8 cellular contexts compared by ENCODE assay signal in the genomic region with DNA sequence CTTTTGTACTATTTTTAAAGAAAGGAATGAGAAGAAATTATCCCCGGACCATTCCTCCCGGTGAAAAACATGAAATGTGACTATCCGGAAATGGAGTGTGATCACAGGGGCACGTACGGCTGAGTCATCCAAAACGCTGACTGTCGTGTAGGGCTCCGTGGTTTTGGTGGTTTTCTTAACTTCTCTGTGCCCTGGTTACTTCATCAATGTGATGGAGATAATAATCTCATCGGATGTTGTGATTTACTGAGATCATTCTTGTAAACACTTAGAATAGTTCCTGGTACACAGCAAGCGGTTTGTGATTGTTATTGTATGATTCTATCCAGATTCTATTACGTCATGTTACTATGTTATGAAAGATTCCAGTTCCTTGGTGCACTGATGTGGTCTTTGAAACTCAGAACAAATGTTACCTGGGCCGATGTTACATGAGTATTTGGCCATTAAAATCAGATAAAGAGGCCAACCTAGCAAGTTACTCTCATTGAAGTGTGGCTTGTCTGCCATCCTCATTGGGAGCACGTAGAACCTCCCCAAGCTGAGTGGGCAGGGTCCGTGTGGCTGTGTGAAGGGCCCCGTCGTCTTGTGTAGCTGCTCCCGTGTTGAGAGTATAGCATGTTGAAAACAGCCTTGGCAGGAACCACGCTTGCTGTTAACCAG.
DNase-seq lines count a peak whose midpoint lies in the region; ATAC-seq and TF ChIP-seq lines count a peak whose summit lies in the region.

No MANE protein-coding gene starts in this region.

- CTCF ChIA-PET in activated naive CD4-positive, alpha-beta T cell treated with anti-CD3 and anti-CD28 coated beads for 36 hours (lab: Charles Lee): interaction anchor here (1.2 kb wide), 1 partner anchor 234 kb away, joined by 4 read pairs; no protein-coding TSS in a partner anchor

- H3K36me3 ChIP-seq in SK-N-MC (ENCODE audit: insufficient read depth, low read length) (no peaks in the 10 kb centered on the region), lung (ENCODE audit: control insufficient read depth in 2 of 2, insufficient read depth in 2 of 2, low read length in 2 of 2) (no peaks in the 10 kb centered on the region), H7 (replicated peaks; ENCODE audit: control insufficient read depth, insufficient read depth, low read length) (no peaks in the 10 kb centered on the region)

- intact Hi-C loops in activated naive CD4-positive, alpha-beta T cell treated with anti-CD3 and anti-CD28 coated beads for 36 hours (cut with micrococcal nuclease): loop anchor here (1.0 to 2.0 kb wide), 7 partner anchors 30 to 326 kb away; a partner anchor contains a TSS

- peak overlapping the region; percentile 15; the same call in 1 of the 2 replicates for H3K4me3 ChIP-seq in SK-N-MC
- no peak overlapping the region for H3K4me3 ChIP-seq in lung
- H3K4me3 ChIP-seq in H7 (ENCODE audit: insufficient read depth, low read depth, low read length): no peak overlapping the region

- H3K4me3 Mint-ChIP-seq in activated naive CD4-positive, alpha-beta T cell treated with anti-CD3 and anti-CD28 coated beads for 36 hours: peak overlapping the region; percentile 62
- H3K4me3 Mint-ChIP-seq in stimulated activated memory B cell treated with anti-CD40 and anti-IgM and Interleukin-4, amounts not matched to agents 10 μg/mL and 1 μg/mL and 100 μg/mL, for 72 hours: peak overlapping the region; percentile 58

- H3K27me3 ChIP-seq in lung (ENCODE audit: control insufficient read depth, insufficient read depth): peaks cover 3% of the 10 kb centered on the region
- no peaks in the 10 kb centered on the region for H3K27me3 ChIP-seq in H7 (ENCODE audit: control insufficient read depth, insufficient read depth, low read length)

- no peaks in the 10 kb centered on the region for H3K27me3 Mint-ChIP-seq in activated naive CD4-positive, alpha-beta T cell treated with anti-CD3 and anti-CD28 coated beads for 36 hours (ENCODE audit: low read depth)
- no peaks in the 10 kb centered on the region for H3K27me3 Mint-ChIP-seq in stimulated activated memory B cell treated with anti-CD40 and anti-IgM and Interleukin-4, amounts not matched to agents 10 μg/mL and 1 μg/mL and 100 μg/mL, for 72 hours

- peaks cover 2 to 3% of the 10 kb centered on the region in 2 donors for H3K4me1 ChIP-seq in lung (ENCODE audit: control insufficient read depth in 2 of 2, insufficient read depth in 2 of 2, low read length in 2 of 2)

- H3K27ac ChIP-seq in SK-N-MC (no peak overlapping the region; the same call in 1 of the 2 replicates), lung (ENCODE audit: low read depth in 1 of 2, low read length in 1 of 2) (no peak overlapping the region)

- TF ChIP-seq CTCF in lung (IDR thresholded peaks at IDR 0.05; ENCODE audit: control extremely low read depth, extremely low read depth): no peak

- peak overlapping the region; percentile 52 for H3K27ac Mint-ChIP-seq in activated naive CD4-positive, alpha-beta T cell treated with anti-CD3 and anti-CD28 coated beads for 36 hours
- H3K27ac Mint-ChIP-seq in stimulated activated memory B cell treated with anti-CD40 and anti-IgM and Interleukin-4, amounts not matched to agents 10 μg/mL and 1 μg/mL and 100 μg/mL, for 72 hours: peak overlapping the region; percentile 88

- H3K36me3 Mint-ChIP-seq in activated naive CD4-positive, alpha-beta T cell treated with anti-CD3 and anti-CD28 coated beads for 36 hours (ENCODE audit: low read depth): peaks cover 2% of the 10 kb centered on the region
- H3K36me3 Mint-ChIP-seq in stimulated activated memory B cell treated with anti-CD40 and anti-IgM and Interleukin-4, amounts not matched to agents 10 μg/mL and 1 μg/mL and 100 μg/mL, for 72 hours: peaks cover 11% of the 10 kb centered on the region

- ATAC-seq in GM18870 (IDR thresholded peaks at IDR 0.05; ENCODE audit: unreplicated experiment): peak; percentile 76
- ATAC-seq in HG03108 (IDR thresholded peaks at IDR 0.05; ENCODE audit: unreplicated experiment): peak; percentile 86
- peak; percentile 67 for ATAC-seq in lung (ENCODE audit: insufficient read depth, low FRiP score)
- peak; percentile 87 for ATAC-seq in stimulated activated memory B cell treated with anti-CD40 and anti-IgM and Interleukin-4, amounts not matched to agents 10 μg/mL and 1 μg/mL and 100 μg/mL, for 72 hours

- WGBS in lung, 2 donors: 41 to 56% methylated on average over 18 of the region's 18 CpGs

- no peaks in the 10 kb centered on the region for H3K9me3 Mint-ChIP-seq in activated naive CD4-positive, alpha-beta T cell treated with anti-CD3 and anti-CD28 coated beads for 36 hours
- H3K9me3 Mint-ChIP-seq in stimulated activated memory B cell treated with anti-CD40 and anti-IgM and Interleukin-4, amounts not matched to agents 10 μg/mL and 1 μg/mL and 100 μg/mL, for 72 hours: no peaks in the 10 kb centered on the region

- peaks cover 40% of the 10 kb centered on the region for H3K4me1 Mint-ChIP-seq in activated naive CD4-positive, alpha-beta T cell treated with anti-CD3 and anti-CD28 coated beads for 36 hours (ENCODE audit: low read depth)
- peaks cover 81% of the 10 kb centered on the region for H3K4me1 Mint-ChIP-seq in stimulated activated memory B cell treated with anti-CD40 and anti-IgM and Interleukin-4, amounts not matched to agents 10 μg/mL and 1 μg/mL and 100 μg/mL, for 72 hours

- H3K9me3 ChIP-seq in SK-N-MC (ENCODE audit: low read depth, low read length) (no peaks in the 10 kb centered on the region), lung (ENCODE audit: control insufficient read depth in 2 of 2, insufficient read depth in 1 of 2, low read length in 1 of 2) (no peaks in the 10 kb centered on the region)

- DNase-seq in SK-N-MC (ENCODE audit: low read depth, low spot score) (peak; percentile 12), lung (ENCODE audit: low spot score) (peak; percentile 46), H7 (no peak), NCI-H446 (lab: John Stamatoyannopoulos, UW) (no peak)
- DNase-seq in activated naive CD4-positive, alpha-beta T cell treated with anti-CD3 and anti-CD28 coated beads for 36 hours: peak; percentile 86

- no peak overlapping the region for H3K9ac ChIP-seq in SK-N-MC (ENCODE audit: insufficient read length)

Comparison
In these comparisons a context has a peak if more than half of its experiments do, and no peak if none do; other contexts are left out.
1. DNase-seq: peak in SK-N-MC (single experiment), activated naive CD4-positive, alpha-beta T cell treated with anti-CD3 and anti-CD28 coated beads for 36 hours (single experiment) and lung (single experiment); none in H7 (single experiment) and NCI-H446 (0 of 2).
2. Peak in every context shown above with its lines, with median percentiles within 50 percentile points of each other: ATAC-seq.